Comparison of ENCODE assay signal across 8 cellular contexts in the genomic region with DNA sequence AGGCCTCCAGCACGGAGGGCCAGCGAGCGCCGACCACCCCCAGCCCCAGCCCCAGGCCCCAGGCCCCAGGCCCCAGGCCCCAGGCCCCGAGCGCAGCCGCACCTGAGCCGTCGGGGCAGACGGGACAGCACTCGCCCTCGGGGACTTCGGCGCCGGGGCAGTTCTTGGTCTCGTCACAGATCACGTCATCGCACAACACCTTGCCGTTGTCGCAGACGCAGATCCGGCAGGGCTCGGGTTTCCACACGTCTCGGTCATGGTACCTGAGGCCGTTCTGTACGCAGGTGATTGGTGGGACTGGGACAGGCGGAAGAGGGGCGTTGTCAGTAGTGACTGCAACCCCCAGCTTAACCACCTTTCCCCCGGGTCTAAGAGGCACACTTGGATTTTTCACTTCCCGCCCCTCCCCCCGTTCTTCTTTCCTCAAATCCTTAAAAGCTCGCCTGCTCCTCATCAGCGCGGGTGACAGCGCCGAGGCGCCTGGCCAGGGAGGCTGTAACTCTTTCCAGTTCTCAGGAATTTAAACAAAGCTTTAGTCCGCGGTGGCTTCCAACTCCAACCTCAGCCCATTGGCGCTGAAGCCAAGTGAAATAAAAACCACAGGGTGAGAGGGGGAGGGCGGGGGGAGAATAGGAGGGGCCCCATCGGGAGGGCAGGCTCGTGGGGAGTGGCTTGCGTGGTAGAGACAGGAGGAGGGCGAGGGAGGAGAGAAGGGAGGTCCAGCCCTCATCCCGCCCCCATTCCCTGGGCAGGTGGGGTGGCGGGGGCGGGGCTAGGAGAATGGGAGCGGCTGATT.
DNase-seq lines count a peak whose midpoint lies in the region; ATAC-seq, FAIRE-seq and TF ChIP-seq lines count a peak whose summit lies in the region.

No MANE protein-coding gene starts in this region.

- peaks cover 12 to 16% of the 10 kb centered on the region in 2 donors for H3K36me3 ChIP-seq in mucosa of rectum (ENCODE audit: control insufficient read depth in 2 of 2, insufficient read depth in 2 of 2, low read length in 2 of 2)

- peak overlapping the region; percentile 51 for H3K4me3 ChIP-seq in epithelial cell of esophagus (ENCODE audit: low read length)
- peak overlapping the region; percentile 47 to 71 for H3K4me3 ChIP-seq in mucosa of rectum (ENCODE audit: low read length in 2 of 2)

- no peak for TF ChIP-seq CTCF in epithelial cell of esophagus (IDR thresholded peaks at IDR 0.05; ENCODE audit: insufficient read depth, low read depth, low read length, missing control alignments)

- no peaks in the 10 kb centered on the region for H3K9me3 ChIP-seq in mucosa of rectum (ENCODE audit: control insufficient read depth in 2 of 2, low read length in 2 of 2)

- DNase-seq in NCI-H774 (lab: John Stamatoyannopoulos, UW), result peak; percentile 92
- peak; percentile 21 for DNase-seq in activated CD8-positive, alpha-beta memory T cell treated with anti-CD3 and anti-CD28 coated beads, Interleukin-2, amount 50 U/mL, for 24 hours (ENCODE audit: extremely low read depth)
- DNase-seq in epithelial cell of esophagus (ENCODE audit: low read depth), result peak; percentile 95
- DNase-seq in stimulated activated CD8-positive, alpha-beta memory T cell treated with anti-CD3 and anti-CD28 coated beads, Interleukin-4, amount 100 ng/mL, for 48 hours, result peak; percentile 83

- peak; percentile 73 for FAIRE-seq in G401.6 (lab: Jason Lieb, UNC)

- H3K27ac ChIP-seq in mucosa of rectum (ENCODE audit: low read depth in 2 of 2, low read length in 2 of 2), result peak overlapping the region; percentile 85 to 90

- peaks cover 8 to 25% of the 10 kb centered on the region in 2 donors for H3K27me3 ChIP-seq in mucosa of rectum (ENCODE audit: control insufficient read depth in 2 of 2, insufficient read depth in 2 of 2, low read length in 2 of 2)

- peaks cover 11 to 13% of the 10 kb centered on the region in 2 donors for H3K4me1 ChIP-seq in mucosa of rectum (ENCODE audit: control insufficient read depth in 2 of 2, insufficient read depth in 2 of 2, low read length in 2 of 2)

- peak overlapping the region; percentile 52 to 53 for H3K9ac ChIP-seq in mucosa of rectum (ENCODE audit: low read depth in 1 of 2, low read length in 2 of 2)

- ATAC-seq in HG03175 (IDR thresholded peaks at IDR 0.05; ENCODE audit: unreplicated experiment) (peak; percentile 41), GM18519 (IDR thresholded peaks at IDR 0.05; ENCODE audit: low FRiP score, unreplicated experiment) (no peak)

Comparison
In these comparisons a context has a peak if more than half of its experiments do, and no peak if none do; other contexts are left out.
1. DNase-seq: peak in every context shown above with its lines; median percentile 95 in epithelial cell of esophagus; 92 in NCI-H774; 83 in stimulated activated CD8-positive, alpha-beta memory T cell treated with anti-CD3 and anti-CD28 coated beads, Interleukin-4, amount 100 ng/mL, for 48 hours; 21 in activated CD8-positive, alpha-beta memory T cell treated with anti-CD3 and anti-CD28 coated beads, Interleukin-2, amount 50 U/mL, for 24 hours.